ENCODE assay signal across 8 cellular contexts in the genomic region with DNA sequence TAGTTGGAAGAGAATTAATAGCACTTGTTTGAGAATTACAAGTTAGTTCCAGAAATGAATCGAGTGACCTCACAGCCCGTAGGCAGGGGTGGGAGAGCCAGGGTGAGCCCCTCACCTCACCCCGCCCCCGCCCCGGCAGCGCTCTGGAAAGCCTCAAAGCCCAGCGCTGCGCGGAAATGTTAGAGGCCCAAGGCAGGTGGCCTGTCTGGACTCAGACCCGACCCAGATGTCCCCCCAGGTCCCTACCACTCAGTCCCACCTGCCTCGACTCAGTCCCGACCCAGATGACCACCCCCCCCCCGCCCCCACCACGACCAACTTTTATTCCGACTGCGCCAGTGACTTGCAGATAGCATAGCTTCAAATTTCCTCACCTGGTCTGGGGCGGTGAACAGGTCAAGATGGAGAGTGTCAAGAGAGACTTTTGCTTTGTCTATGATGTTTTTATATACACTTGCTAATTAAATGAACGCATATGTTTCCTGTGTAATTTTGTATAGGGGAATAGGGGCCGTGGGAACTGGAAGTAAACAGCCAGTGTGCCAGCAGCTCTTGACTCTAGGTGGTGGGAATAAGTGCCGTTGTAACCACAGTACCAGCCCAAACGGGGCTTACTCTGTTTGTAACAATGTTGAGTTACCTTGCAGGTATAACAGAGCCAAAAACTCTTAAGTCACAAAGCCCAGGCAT. TPM values are rescaled to one million over a fixed set of nuclear protein-coding genes. Genes with fewer than 3 reads are reported as not detected.
DNase-seq lines count a peak whose midpoint lies in the region; ATAC-seq and TF ChIP-seq lines count a peak whose summit lies in the region.

No MANE protein-coding gene starts in this region.

- DNase-seq in AG10803 (ENCODE audit: low read depth) (no peak), NT2/D1 (ENCODE audit: low read depth, low spot score) (no peak), endothelial cell (ENCODE audit: low spot score) (no peak), nephron progenitor cell (no peak), NCI-H1092 treated with DMSO at 0.1 percent for 48 hours (lab: John Stamatoyannopoulos, UW) (no peak)
- DNase-seq in NK-92 treated with Interleukin-12 subunit alpha and Interleukin-12 subunit beta, amount 100 ng/mL, for 24 hours (lab: John Stamatoyannopoulos, UW) = no peak

- no peaks in the 10 kb centered on the region for H3K4me1 ChIP-seq in NT2/D1 (ENCODE audit: insufficient read depth, insufficient read length)

- no peaks in the 10 kb centered on the region for H3K9me3 ChIP-seq in NT2/D1 (ENCODE audit: insufficient read depth, low read length)

- no peaks in the 10 kb centered on the region for H3K9me3 Mint-ChIP-seq in endothelial cell (ENCODE audit: unreplicated experiment)
- no peaks in the 10 kb centered on the region for H3K9me3 Mint-ChIP-seq in nephron progenitor cell

- peak overlapping the region; percentile 84 for H3K27ac Mint-ChIP-seq in endothelial cell (ENCODE audit: unreplicated experiment)
- no peak overlapping the region for H3K27ac Mint-ChIP-seq in nephron progenitor cell

- ATAC-seq in GM21717 (IDR thresholded peaks at IDR 0.05; ENCODE audit: unreplicated experiment) (no peak), HG03139 (IDR thresholded peaks at IDR 0.05; ENCODE audit: unreplicated experiment) (no peak)

- peak overlapping the region; percentile 61 for H3K9ac ChIP-seq in NT2/D1 (ENCODE audit: insufficient read length, low read depth)

- H3K27me3 Mint-ChIP-seq in endothelial cell (ENCODE audit: unreplicated experiment) (peaks cover 9% of the 10 kb centered on the region), nephron progenitor cell (ENCODE audit: low read depth, poor library complexity) (peaks cover 62% of the 10 kb centered on the region)

- TF ChIP-seq CTCF in AG10803 (conservative IDR thresholded peaks at IDR 0.05; ENCODE audit: low read length) (no peak), endothelial cell (IDR thresholded peaks at IDR 0.05; ENCODE audit: unreplicated experiment) (no peak), nephron progenitor cell (IDR thresholded peaks at IDR 0.05) (no peak)

- H3K27me3 ChIP-seq in NT2/D1 (ENCODE audit: insufficient read depth, insufficient read length) = peaks cover 10% of the 10 kb centered on the region

- H3K36me3 ChIP-seq in NT2/D1 (ENCODE audit: insufficient read depth, insufficient read length, low read length) = peaks cover 2% of the 10 kb centered on the region

- H3K4me1 Mint-ChIP-seq in endothelial cell (ENCODE audit: unreplicated experiment) (peaks cover 41% of the 10 kb centered on the region), nephron progenitor cell (peaks cover 37% of the 10 kb centered on the region)

- peaks cover 4% of the 10 kb centered on the region for H3K36me3 Mint-ChIP-seq in endothelial cell (ENCODE audit: low read depth, unreplicated experiment)
- H3K36me3 Mint-ChIP-seq in nephron progenitor cell (ENCODE audit: low read depth) = no peaks in the 10 kb centered on the region

- H3K4me3 ChIP-seq in AG10803 (ENCODE audit: low read length) (peak overlapping the region; percentile 94), NT2/D1 (ENCODE audit: insufficient read length, low read depth) (peak overlapping the region; percentile 45)

- H3K4me3 Mint-ChIP-seq in endothelial cell (ENCODE audit: unreplicated experiment) (peak overlapping the region; percentile 80), nephron progenitor cell (peak overlapping the region; percentile 74)

RNA-seq across cellular contexts. Expression of a gene that starts 1.2 kb away (rescaled TPM):
- total RNA-seq in endothelial cell (ENCODE audit: unreplicated experiment) = 41.0 TPM
